1 cellular context compared by ENCODE assay signal in the genomic region with DNA sequence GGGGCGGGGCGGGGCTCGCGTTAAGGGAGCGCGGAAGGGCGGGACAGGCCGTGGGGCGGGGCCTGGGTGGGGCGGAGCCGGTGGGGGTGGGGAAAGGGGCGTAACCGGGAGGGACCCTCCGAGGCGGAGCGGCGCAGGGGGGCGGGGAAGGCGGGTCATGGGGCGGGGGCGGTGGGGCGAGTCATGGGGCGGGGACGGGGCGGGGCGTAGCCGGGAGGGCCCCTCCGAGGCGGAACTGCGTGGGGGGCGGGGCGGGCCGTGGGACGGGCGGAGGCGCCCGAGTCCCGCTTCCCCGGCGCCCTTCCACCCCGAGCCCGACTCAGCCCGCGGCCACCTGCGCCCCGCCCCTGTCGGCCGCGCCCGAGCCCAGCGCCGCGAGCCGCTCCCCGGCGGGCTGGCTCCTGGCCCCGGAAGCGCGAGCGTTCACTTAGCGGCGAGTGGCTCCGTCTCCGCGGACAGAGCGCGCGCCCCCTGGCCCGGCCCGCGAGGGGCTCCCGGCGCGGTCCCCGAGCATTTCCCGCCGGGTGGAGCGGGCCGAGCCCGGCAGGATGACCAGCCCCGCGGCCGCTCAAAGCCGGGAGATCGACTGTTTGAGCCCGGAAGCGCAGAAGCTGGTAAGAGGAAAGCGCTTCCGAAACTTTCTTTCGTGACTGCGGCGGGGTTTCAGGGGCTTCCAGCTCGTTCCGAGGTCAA.
TF ChIP-seq lines count a peak whose summit lies in the region.

No MANE protein-coding gene starts in this region.

TF ChIP-seq in K562, 482 proteins besides CTCF, POLR2A, EP300 and RAD21 (continued from another document and continues in another):
- TF ChIP-seq NR2C2 (CRISPR knock-in tag; IDR thresholded peaks at IDR 0.05) = no peak
- TF ChIP-seq NR2C2 (tag; IDR thresholded peaks at IDR 0.05) = peak; percentile 72
- no peak for TF ChIP-seq FOXJ3 (CRISPR knock-in tag; IDR thresholded peaks at IDR 0.05)
- peak; percentile 17 for TF ChIP-seq KDM5B (IDR thresholded peaks at IDR 0.05; ENCODE audit: insufficient replicate concordance, low read depth, low read length)
- peak; percentile 51; the same call in 1 of the 2 replicates for TF ChIP-seq SMAD4 (CRISPR knock-in tag; conservative IDR thresholded peaks at IDR 0.05)
- no peak for TF ChIP-seq ZFP1 (CRISPR knock-in tag; IDR thresholded peaks at IDR 0.05)
- TF ChIP-seq, protein P1, sequence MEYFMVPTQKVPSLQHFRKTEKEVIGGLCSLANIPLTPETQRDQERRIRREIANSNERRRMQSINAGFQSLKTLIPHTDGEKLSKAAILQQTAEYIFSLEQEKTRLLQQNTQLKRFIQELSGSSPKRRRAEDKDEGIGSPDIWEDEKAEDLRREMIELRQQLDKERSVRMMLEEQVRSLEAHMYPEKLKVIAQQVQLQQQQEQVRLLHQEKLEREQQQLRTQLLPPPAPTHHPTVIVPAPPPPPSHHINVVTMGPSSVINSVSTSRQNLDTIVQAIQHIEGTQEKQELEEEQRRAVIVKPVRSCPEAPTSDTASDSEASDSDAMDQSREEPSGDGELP (CRISPR knock-in tag; IDR thresholded peaks at IDR 0.05; ENCODE audit: borderline replicate concordance) = no peak
- TF ChIP-seq ZNF583 (CRISPR knock-in tag; IDR thresholded peaks at IDR 0.05) = no peak
- TF ChIP-seq, protein P2, sequence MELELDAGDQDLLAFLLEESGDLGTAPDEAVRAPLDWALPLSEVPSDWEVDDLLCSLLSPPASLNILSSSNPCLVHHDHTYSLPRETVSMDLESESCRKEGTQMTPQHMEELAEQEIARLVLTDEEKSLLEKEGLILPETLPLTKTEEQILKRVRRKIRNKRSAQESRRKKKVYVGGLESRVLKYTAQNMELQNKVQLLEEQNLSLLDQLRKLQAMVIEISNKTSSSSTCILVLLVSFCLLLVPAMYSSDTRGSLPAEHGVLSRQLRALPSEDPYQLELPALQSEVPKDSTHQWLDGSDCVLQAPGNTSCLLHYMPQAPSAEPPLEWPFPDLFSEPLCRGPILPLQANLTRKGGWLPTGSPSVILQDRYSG (tag; conservative IDR thresholded peaks at IDR 0.05; ENCODE audit: low read depth) = no peak
- TF ChIP-seq, protein P3, sequence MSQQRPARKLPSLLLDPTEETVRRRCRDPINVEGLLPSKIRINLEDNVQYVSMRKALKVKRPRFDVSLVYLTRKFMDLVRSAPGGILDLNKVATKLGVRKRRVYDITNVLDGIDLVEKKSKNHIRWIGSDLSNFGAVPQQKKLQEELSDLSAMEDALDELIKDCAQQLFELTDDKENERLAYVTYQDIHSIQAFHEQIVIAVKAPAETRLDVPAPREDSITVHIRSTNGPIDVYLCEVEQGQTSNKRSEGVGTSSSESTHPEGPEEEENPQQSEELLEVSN (IDR thresholded peaks at IDR 0.05; ENCODE audit: borderline replicate concordance in 1 of 2, extremely low read depth in 1 of 2, insufficient read depth in 1 of 2, insufficient read length in 1 of 2, low read depth in 1 of 2, low read length in 1 of 2, poor library complexity in 1 of 2, severe bottlenecking in 1 of 2) = peak in 1 of 2 experiments; percentile 68
- no peak for TF ChIP-seq ATF7 (IDR thresholded peaks at IDR 0.05)
- TF ChIP-seq POLR2G (IDR thresholded peaks at IDR 0.05; ENCODE audit: low read depth, low read length) = peak; percentile 90
- TF ChIP-seq ZNF184 (CRISPR knock-in tag; IDR thresholded peaks at IDR 0.05) = no peak
- TF ChIP-seq, protein P4, sequence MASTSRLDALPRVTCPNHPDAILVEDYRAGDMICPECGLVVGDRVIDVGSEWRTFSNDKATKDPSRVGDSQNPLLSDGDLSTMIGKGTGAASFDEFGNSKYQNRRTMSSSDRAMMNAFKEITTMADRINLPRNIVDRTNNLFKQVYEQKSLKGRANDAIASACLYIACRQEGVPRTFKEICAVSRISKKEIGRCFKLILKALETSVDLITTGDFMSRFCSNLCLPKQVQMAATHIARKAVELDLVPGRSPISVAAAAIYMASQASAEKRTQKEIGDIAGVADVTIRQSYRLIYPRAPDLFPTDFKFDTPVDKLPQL (IDR thresholded peaks at IDR 0.05; ENCODE audit: extremely low read depth, insufficient read length) = no peak
- peak; percentile 14 for TF ChIP-seq HMGN3 (IDR thresholded peaks at IDR 0.05; ENCODE audit: borderline replicate concordance, extremely low read depth, insufficient read length, low read depth, low read length)
- TF ChIP-seq KDM2B (CRISPR knock-in tag; IDR thresholded peaks at IDR 0.05) = no peak
- TF ChIP-seq NONO (IDR thresholded peaks at IDR 0.05; ENCODE audit: low read depth in 2 of 2, low read length in 1 of 2) = peak; percentile 59 to 81; a peak in 3 of 4 replicates
- no peak for TF ChIP-seq POLR2AphosphoS2 (IDR thresholded peaks at IDR 0.05; ENCODE audit: low read length)
- TF ChIP-seq ZSCAN29 (IDR thresholded peaks at IDR 0.05) = no peak
- TF ChIP-seq NR4A1 (CRISPR knock-in tag; IDR thresholded peaks at IDR 0.05) = no peak
- no peak for TF ChIP-seq NR4A1 (tag; IDR thresholded peaks at IDR 0.05)
- TF ChIP-seq, protein P5, sequence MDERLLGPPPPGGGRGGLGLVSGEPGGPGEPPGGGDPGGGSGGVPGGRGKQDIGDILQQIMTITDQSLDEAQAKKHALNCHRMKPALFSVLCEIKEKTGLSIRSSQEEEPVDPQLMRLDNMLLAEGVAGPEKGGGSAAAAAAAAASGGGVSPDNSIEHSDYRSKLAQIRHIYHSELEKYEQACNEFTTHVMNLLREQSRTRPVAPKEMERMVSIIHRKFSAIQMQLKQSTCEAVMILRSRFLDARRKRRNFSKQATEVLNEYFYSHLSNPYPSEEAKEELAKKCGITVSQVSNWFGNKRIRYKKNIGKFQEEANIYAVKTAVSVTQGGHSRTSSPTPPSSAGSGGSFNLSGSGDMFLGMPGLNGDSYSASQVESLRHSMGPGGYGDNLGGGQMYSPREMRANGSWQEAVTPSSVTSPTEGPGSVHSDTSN (CRISPR knock-in tag; IDR thresholded peaks at IDR 0.05; ENCODE audit: low read depth) = no peak
- TF ChIP-seq, protein P5 (tag; conservative IDR thresholded peaks at IDR 0.05; ENCODE audit: low read depth) = no peak
- TF ChIP-seq, protein P6, sequence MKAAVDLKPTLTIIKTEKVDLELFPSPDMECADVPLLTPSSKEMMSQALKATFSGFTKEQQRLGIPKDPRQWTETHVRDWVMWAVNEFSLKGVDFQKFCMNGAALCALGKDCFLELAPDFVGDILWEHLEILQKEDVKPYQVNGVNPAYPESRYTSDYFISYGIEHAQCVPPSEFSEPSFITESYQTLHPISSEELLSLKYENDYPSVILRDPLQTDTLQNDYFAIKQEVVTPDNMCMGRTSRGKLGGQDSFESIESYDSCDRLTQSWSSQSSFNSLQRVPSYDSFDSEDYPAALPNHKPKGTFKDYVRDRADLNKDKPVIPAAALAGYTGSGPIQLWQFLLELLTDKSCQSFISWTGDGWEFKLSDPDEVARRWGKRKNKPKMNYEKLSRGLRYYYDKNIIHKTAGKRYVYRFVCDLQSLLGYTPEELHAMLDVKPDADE (conservative IDR thresholded peaks at IDR 0.05; ENCODE audit: control insufficient read depth, low read depth, low read length) = 0 out of 2 replicates have a peak, but pooled peaks have one; percentile 25
- no peak for TF ChIP-seq ZBED1 (IDR thresholded peaks at IDR 0.05)
- no peak for TF ChIP-seq WHSC1 (IDR thresholded peaks at IDR 0.05; ENCODE audit: low read length)
- TF ChIP-seq, protein P7, sequence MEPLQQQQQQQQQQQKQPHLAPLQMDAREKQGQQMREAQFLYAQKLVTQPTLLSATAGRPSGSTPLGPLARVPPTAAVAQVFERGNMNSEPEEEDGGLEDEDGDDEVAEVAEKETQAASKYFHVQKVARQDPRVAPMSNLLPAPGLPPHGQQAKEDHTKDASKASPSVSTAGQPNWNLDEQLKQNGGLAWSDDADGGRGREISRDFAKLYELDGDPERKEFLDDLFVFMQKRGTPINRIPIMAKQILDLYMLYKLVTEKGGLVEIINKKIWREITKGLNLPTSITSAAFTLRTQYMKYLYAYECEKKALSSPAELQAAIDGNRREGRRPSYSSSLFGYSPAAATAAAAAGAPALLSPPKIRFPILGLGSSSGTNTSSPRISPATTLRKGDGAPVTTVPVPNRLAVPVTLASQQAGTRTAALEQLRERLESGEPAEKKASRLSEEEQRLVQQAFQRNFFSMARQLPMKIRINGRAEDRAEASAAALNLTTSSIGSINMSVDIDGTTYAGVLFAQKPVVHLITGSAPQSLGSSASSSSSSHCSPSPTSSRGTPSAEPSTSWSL (CRISPR knock-in tag; IDR thresholded peaks at IDR 0.05; ENCODE audit: borderline replicate concordance) = no peak
- TF ChIP-seq ZNF175 (CRISPR knock-in tag; IDR thresholded peaks at IDR 0.05; ENCODE audit: low read depth) = no peak
- TF ChIP-seq, protein P8, sequence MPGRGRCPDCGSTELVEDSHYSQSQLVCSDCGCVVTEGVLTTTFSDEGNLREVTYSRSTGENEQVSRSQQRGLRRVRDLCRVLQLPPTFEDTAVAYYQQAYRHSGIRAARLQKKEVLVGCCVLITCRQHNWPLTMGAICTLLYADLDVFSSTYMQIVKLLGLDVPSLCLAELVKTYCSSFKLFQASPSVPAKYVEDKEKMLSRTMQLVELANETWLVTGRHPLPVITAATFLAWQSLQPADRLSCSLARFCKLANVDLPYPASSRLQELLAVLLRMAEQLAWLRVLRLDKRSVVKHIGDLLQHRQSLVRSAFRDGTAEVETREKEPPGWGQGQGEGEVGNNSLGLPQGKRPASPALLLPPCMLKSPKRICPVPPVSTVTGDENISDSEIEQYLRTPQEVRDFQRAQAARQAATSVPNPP (IDR thresholded peaks at IDR 0.05; ENCODE audit: borderline replicate concordance, insufficient read depth, insufficient read length) = no peak
- TF ChIP-seq, protein P9, sequence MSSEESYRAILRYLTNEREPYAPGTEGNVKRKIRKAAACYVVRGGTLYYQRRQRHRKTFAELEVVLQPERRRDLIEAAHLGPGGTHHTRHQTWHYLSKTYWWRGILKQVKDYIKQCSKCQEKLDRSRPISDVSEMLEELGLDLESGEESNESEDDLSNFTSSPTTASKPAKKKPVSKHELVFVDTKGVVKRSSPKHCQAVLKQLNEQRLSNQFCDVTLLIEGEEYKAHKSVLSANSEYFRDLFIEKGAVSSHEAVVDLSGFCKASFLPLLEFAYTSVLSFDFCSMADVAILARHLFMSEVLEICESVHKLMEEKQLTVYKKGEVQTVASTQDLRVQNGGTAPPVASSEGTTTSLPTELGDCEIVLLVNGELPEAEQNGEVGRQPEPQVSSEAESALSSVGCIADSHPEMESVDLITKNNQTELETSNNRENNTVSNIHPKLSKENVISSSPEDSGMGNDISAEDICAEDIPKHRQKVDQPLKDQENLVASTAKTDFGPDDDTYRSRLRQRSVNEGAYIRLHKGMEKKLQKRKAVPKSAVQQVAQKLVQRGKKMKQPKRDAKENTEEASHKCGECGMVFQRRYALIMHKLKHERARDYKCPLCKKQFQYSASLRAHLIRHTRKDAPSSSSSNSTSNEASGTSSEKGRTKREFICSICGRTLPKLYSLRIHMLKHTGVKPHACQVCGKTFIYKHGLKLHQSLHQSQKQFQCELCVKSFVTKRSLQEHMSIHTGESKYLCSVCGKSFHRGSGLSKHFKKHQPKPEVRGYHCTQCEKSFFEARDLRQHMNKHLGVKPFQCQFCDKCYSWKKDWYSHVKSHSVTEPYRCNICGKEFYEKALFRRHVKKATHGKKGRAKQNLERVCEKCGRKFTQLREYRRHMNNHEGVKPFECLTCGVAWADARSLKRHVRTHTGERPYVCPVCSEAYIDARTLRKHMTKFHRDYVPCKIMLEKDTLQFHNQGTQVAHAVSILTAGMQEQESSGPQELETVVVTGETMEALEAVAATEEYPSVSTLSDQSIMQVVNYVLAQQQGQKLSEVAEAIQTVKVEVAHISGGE (CRISPR knock-in tag; IDR thresholded peaks at IDR 0.05) = peak in 2 of 3 experiments; percentile 60 to 68; a peak in 4 of 6 replicates
- TF ChIP-seq HCFC1 (IDR thresholded peaks at IDR 0.05; ENCODE audit: low read depth, low read length) = no peak
- peak; percentile 34; the same call in 1 of the 2 replicates for TF ChIP-seq ZBTB7A (IDR thresholded peaks at IDR 0.05; ENCODE audit: borderline replicate concordance, control insufficient read depth, low read depth, low read length)
- TF ChIP-seq GABPB1 (CRISPR knock-in tag; IDR thresholded peaks at IDR 0.05) = no peak
- TF ChIP-seq RHOXF2B (CRISPR knock-in tag; conservative IDR thresholded peaks at IDR 0.05) = no peak
- no peak for TF ChIP-seq PML (IDR thresholded peaks at IDR 0.05; ENCODE audit: low read length)
- no peak for TF ChIP-seq PHB (CRISPR knock-in tag; IDR thresholded peaks at IDR 0.05)
- TF ChIP-seq NCOA6 (IDR thresholded peaks at IDR 0.05) = no peak
- TF ChIP-seq ZKSCAN3 (CRISPR knock-in tag; IDR thresholded peaks at IDR 0.05) = no peak
- no peak; the same call in 1 of the 2 replicates for TF ChIP-seq ZFX (CRISPR knock-in tag; IDR thresholded peaks at IDR 0.05)
- TF ChIP-seq SP1 (CRISPR knock-in tag; IDR thresholded peaks at IDR 0.05) = no peak
- no peak for TF ChIP-seq BRF1 (IDR thresholded peaks at IDR 0.05; ENCODE audit: borderline replicate concordance, extremely low read depth, insufficient read length)
- peak; percentile 56 for TF ChIP-seq TAF1 (IDR thresholded peaks at IDR 0.05; ENCODE audit: control insufficient read depth, extremely low read depth, insufficient read depth, low read length, severe bottlenecking)
- peak; percentile 27; the same call in 1 of the 2 replicates for TF ChIP-seq CBX1 (IDR thresholded peaks at IDR 0.05; ENCODE audit: low read depth)
- TF ChIP-seq GATA2 (CRISPR knock-in tag; IDR thresholded peaks at IDR 0.05) = no peak
- no peak for TF ChIP-seq JUNB (CRISPR knock-in tag; conservative IDR thresholded peaks at IDR 0.05)
